Comparison of ENCODE assay signal across 8 cellular contexts in genomic region chr9:35110327-35110758, GRCh38. TPM values are rescaled to one million over a fixed set of nuclear protein-coding genes. Genes with fewer than 3 reads are reported as not detected.
DNase-seq lines count a peak whose midpoint lies in the region; ATAC-seq lines count a peak whose summit lies in the region.

No MANE protein-coding gene starts in this region.

- ATAC-seq in GM21381 (IDR thresholded peaks at IDR 0.05; ENCODE audit: unreplicated experiment) (no peak), HG03571 (IDR thresholded peaks at IDR 0.05; ENCODE audit: unreplicated experiment) (no peak)

- H3K9me3 Mint-ChIP-seq in activated naive CD4-positive, alpha-beta T cell treated with anti-CD3 and anti-CD28 coated beads, Interleukin-2, amount 10 ng/mL, durations not matched to agents 7 days and 5 days, result no peaks in the 10 kb centered on the region
- no peaks in the 10 kb centered on the region for H3K9me3 Mint-ChIP-seq in activated naive CD4-positive, alpha-beta T cell treated with anti-CD3 and anti-CD28 coated beads for 36 hours
- no peaks in the 10 kb centered on the region for H3K9me3 Mint-ChIP-seq in immature natural killer cell

- peak overlapping the region; percentile 79 for H3K27ac ChIP-seq in subcutaneous abdominal adipose tissue (ENCODE audit: low read depth, low read length)

- peaks cover 17% of the 10 kb centered on the region for H3K36me3 Mint-ChIP-seq in activated naive CD4-positive, alpha-beta T cell treated with anti-CD3 and anti-CD28 coated beads, Interleukin-2, amount 10 ng/mL, durations not matched to agents 7 days and 5 days
- H3K36me3 Mint-ChIP-seq in activated naive CD4-positive, alpha-beta T cell treated with anti-CD3 and anti-CD28 coated beads for 36 hours (ENCODE audit: low read depth), result no peaks in the 10 kb centered on the region
- peaks cover 0 to 12% (median 0%) of the 10 kb centered on the region in 3 donors for H3K36me3 Mint-ChIP-seq in immature natural killer cell

- H3K27me3 ChIP-seq in subcutaneous abdominal adipose tissue (ENCODE audit: control insufficient read depth in 5 of 5, insufficient read depth in 4 of 5, low read length in 5 of 5), result no peaks in the 10 kb centered on the region

- CTCF ChIA-PET in activated naive CD4-positive, alpha-beta T cell treated with anti-CD3 and anti-CD28 coated beads, Interleukin-2, amount 10 ng/mL, durations not matched to agents 7 days and 5 days (lab: Charles Lee), result interaction anchor here (1.4 kb wide), 1 partner anchor 149 kb away, joined by 4 read pairs; no protein-coding TSS in a partner anchor
- CTCF ChIA-PET in activated naive CD4-positive, alpha-beta T cell treated with anti-CD3 and anti-CD28 coated beads for 36 hours (lab: Charles Lee), result interaction anchor here (0.9 to 2.5 kb wide), 3 partner anchors 148 to 493 kb away, joined by 4 to 7 read pairs (median 7); no protein-coding TSS in a partner anchor

- DNase-seq in activated naive CD4-positive, alpha-beta T cell treated with anti-CD3 and anti-CD28 coated beads, Interleukin-2, amount 10 ng/mL, durations not matched to agents 7 days and 5 days, result no peak
- DNase-seq in activated naive CD4-positive, alpha-beta T cell treated with anti-CD3 and anti-CD28 coated beads for 36 hours, result no peak
- DNase-seq in amygdala (lab: John Stamatoyannopoulos, UW) (peak in 46 of 56 donors; percentile 19 to 83 (median 60)), immature natural killer cell (no peak)
- no peak for DNase-seq in NK-92 treated with Interleukin-12 subunit alpha and Interleukin-12 subunit beta, amount 100 ng/mL, for 24 hours (lab: John Stamatoyannopoulos, UW)

- H3K9ac ChIP-seq in subcutaneous abdominal adipose tissue (ENCODE audit: low read length in 5 of 5), result peak overlapping the region; percentile 77 to 93 (median 88)

- no peak overlapping the region for H3K27ac Mint-ChIP-seq in activated naive CD4-positive, alpha-beta T cell treated with anti-CD3 and anti-CD28 coated beads, Interleukin-2, amount 10 ng/mL, durations not matched to agents 7 days and 5 days
- H3K27ac Mint-ChIP-seq in activated naive CD4-positive, alpha-beta T cell treated with anti-CD3 and anti-CD28 coated beads for 36 hours, result no peak overlapping the region
- peak overlapping the region; percentile 84 to 95 (median 89) for H3K27ac Mint-ChIP-seq in immature natural killer cell

- peaks cover 13 to 62% (median 54%) of the 10 kb centered on the region in 5 donors for H3K4me1 ChIP-seq in subcutaneous abdominal adipose tissue (ENCODE audit: control insufficient read depth in 5 of 5, insufficient read depth in 5 of 5, low read length in 5 of 5)

- peaks cover 51% of the 10 kb centered on the region for H3K4me1 Mint-ChIP-seq in activated naive CD4-positive, alpha-beta T cell treated with anti-CD3 and anti-CD28 coated beads, Interleukin-2, amount 10 ng/mL, durations not matched to agents 7 days and 5 days
- H3K4me1 Mint-ChIP-seq in activated naive CD4-positive, alpha-beta T cell treated with anti-CD3 and anti-CD28 coated beads for 36 hours (ENCODE audit: low read depth), result peaks cover 39% of the 10 kb centered on the region
- H3K4me1 Mint-ChIP-seq in immature natural killer cell, result peaks cover 58 to 67% of the 10 kb centered on the region in 2 donors

- peak overlapping the region; percentile 82 to 91 (median 84) for H3K4me3 ChIP-seq in subcutaneous abdominal adipose tissue (ENCODE audit: low read depth in 1 of 5, low read length in 5 of 5)

- H3K4me3 Mint-ChIP-seq in activated naive CD4-positive, alpha-beta T cell treated with anti-CD3 and anti-CD28 coated beads, Interleukin-2, amount 10 ng/mL, durations not matched to agents 7 days and 5 days, result peak overlapping the region; percentile 73
- no peak overlapping the region for H3K4me3 Mint-ChIP-seq in activated naive CD4-positive, alpha-beta T cell treated with anti-CD3 and anti-CD28 coated beads for 36 hours
- peak overlapping the region; percentile 61 to 86 (median 80) for H3K4me3 Mint-ChIP-seq in immature natural killer cell

- intact Hi-C loops in activated naive CD4-positive, alpha-beta T cell treated with anti-CD3 and anti-CD28 coated beads for 36 hours (cut with micrococcal nuclease), result loop anchor here (2.0 to 5.0 kb wide), 4 partner anchors 408 to 1080 kb away; partner anchors contain the start of genes CLTA, DNAI1 and FAM219A

- no peaks in the 10 kb centered on the region for H3K27me3 Mint-ChIP-seq in activated naive CD4-positive, alpha-beta T cell treated with anti-CD3 and anti-CD28 coated beads, Interleukin-2, amount 10 ng/mL, durations not matched to agents 7 days and 5 days
- no peaks in the 10 kb centered on the region for H3K27me3 Mint-ChIP-seq in activated naive CD4-positive, alpha-beta T cell treated with anti-CD3 and anti-CD28 coated beads for 36 hours (ENCODE audit: low read depth)
- H3K27me3 Mint-ChIP-seq in immature natural killer cell (ENCODE audit: low read depth in 3 of 3), result peaks cover 0 to 10% (median 5%) of the 10 kb centered on the region in 3 donors

- H3K9me3 ChIP-seq in subcutaneous abdominal adipose tissue (ENCODE audit: control insufficient read depth in 5 of 5, low read length in 5 of 5), result no peaks in the 10 kb centered on the region

- H3K36me3 ChIP-seq in subcutaneous abdominal adipose tissue (ENCODE audit: control insufficient read depth in 5 of 5, insufficient read depth in 5 of 5, low read length in 5 of 5), result peaks cover 0 to 35% (median 35%) of the 10 kb centered on the region in 5 donors

RNA-seq across cellular contexts. Expression of gene ATOSB, which starts 5.3 kb away (rescaled TPM):
- 1 to 10 TPM; 3.4 to 3.7 TPM for total RNA-seq in activated naive CD4-positive, alpha-beta T cell treated with anti-CD3 and anti-CD28 coated beads for 36 hours
- 10 to 100 TPM in 1 of 3 donors, 1 to 10 TPM in 2; 3.3 to 15.6 (median 5.3) TPM for polyA plus RNA-seq in immature natural killer cell

RNA-seq across cellular contexts. Expression of gene STOML2, which starts 7.4 kb away (rescaled TPM):
- 100 to 1,000 TPM; 165 to 168 TPM for total RNA-seq in activated naive CD4-positive, alpha-beta T cell treated with anti-CD3 and anti-CD28 coated beads for 36 hours
- polyA plus RNA-seq in immature natural killer cell, result 100 to 1,000 TPM in 2 of 3 donors, 10 to 100 TPM in 1; 79.7 to 155 (median 116) TPM

RNA-seq across cellular contexts. Expression of gene PIGO, which starts 14.0 kb away (rescaled TPM):
- total RNA-seq in activated naive CD4-positive, alpha-beta T cell treated with anti-CD3 and anti-CD28 coated beads for 36 hours, result 10 to 100 TPM; 22.8 to 23.7 TPM
- polyA plus RNA-seq in immature natural killer cell, result 10 to 100 TPM; 23.6 to 38.9 (median 27.8) TPM

RNA-seq across cellular contexts. Expression of gene FANCG, which starts 30.6 kb away (rescaled TPM):
- total RNA-seq in activated naive CD4-positive, alpha-beta T cell treated with anti-CD3 and anti-CD28 coated beads for 36 hours, result 100 to 1,000 TPM; 109 to 118 TPM
- 10 to 100 TPM in 2 of 3 donors, 1 to 10 TPM in 1; 9.5 to 15.0 (median 10.6) TPM for polyA plus RNA-seq in immature natural killer cell

RNA-seq across cellular contexts. Expression of gene VCP, which starts 37.9 kb away (rescaled TPM):
- total RNA-seq in activated naive CD4-positive, alpha-beta T cell treated with anti-CD3 and anti-CD28 coated beads for 36 hours, result 100 to 1,000 TPM; 218 to 226 TPM
- polyA plus RNA-seq in immature natural killer cell, result 100 to 1,000 TPM; 173 to 252 (median 248) TPM

Comparison
In these comparisons a context has a peak if more than half of its experiments do, and no peak if none do; other contexts are left out.
1. DNase-seq: peak in amygdala (46 of 56); none in activated naive CD4-positive, alpha-beta T cell treated with anti-CD3 and anti-CD28 coated beads, Interleukin-2, amount 10 ng/mL, durations not matched to agents 7 days and 5 days (single experiment), activated naive CD4-positive, alpha-beta T cell treated with anti-CD3 and anti-CD28 coated beads for 36 hours (single experiment), immature natural killer cell (0 of 3) and NK-92 treated with Interleukin-12 subunit alpha and Interleukin-12 subunit beta, amount 100 ng/mL, for 24 hours (single experiment).
2. H3K27ac Mint-ChIP-seq: peak in immature natural killer cell (6 of 6); none in activated naive CD4-positive, alpha-beta T cell treated with anti-CD3 and anti-CD28 coated beads, Interleukin-2, amount 10 ng/mL, durations not matched to agents 7 days and 5 days (single experiment) and activated naive CD4-positive, alpha-beta T cell treated with anti-CD3 and anti-CD28 coated beads for 36 hours (single experiment).